In the genomic region with DNA sequence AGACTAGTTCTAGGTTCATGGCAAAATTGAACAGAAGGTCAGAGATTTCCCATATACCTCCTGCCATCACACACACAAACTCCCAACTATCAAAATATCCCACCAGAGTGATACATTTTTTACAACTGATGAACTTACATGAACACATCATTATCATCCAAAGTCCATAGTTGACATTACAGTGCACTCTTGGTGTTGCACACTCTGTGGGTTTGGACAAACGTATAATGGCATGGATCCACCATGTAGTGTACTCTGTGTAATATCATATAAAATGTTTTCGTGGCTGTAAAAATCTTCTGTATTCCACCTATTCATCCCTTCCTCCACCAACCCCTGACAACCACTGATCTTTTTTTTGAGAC, we compare ENCODE assay signal across 15 cellular contexts.
"Had no signal": no experiment of that assay in that cellular context is flagged by ENCODE, and none has a peak within 500 bp of the region (broad histone marks: within the 10 kb centered on the region; RNA-seq: fewer than 3 reads in every experiment).

No MANE protein-coding gene starts in this region.

- DNase-seq: activated B cell treated with CpG ODN at 0.5 μM for 24 hours; activated CD4-positive, alpha-beta T cell treated with anti-CD3 and anti-CD28 coated beads, Interleukin-2, amount 10 ng/mL, durations not matched to agents 24 days and 14 days; activated CD8-positive, alpha-beta T cell treated with anti-CD3 and anti-CD28 coated beads, Interleukin-2, amount 10 ng/mL, durations not matched to agents 7 days and 5 days; activated naive CD4-positive, alpha-beta T cell treated with Interleukin-2 at 50 U/mL for 16 hours; activated T-cell treated with anti-CD3 and anti-CD28 coated beads, Interleukin-2, amount 50 U/mL, for 24 hours; colonic mucosa; heart left ventricle; left lung; occipital lobe; stimulated activated CD4-positive, alpha-beta T cell treated with anti-CD3 and anti-CD28 coated beads, Interleukin-12 subunit alpha, Interleukin-12 subunit beta, amount 100 ng/mL, for 4 hours; stimulated activated CD4-positive, alpha-beta T cell treated with anti-CD3 and anti-CD28 coated beads, Interleukin-1b, Interleukin-23, amount 100 ng/mL, for 48 hours; stimulated activated CD8-positive, alpha-beta memory T cell treated with anti-CD3 and anti-CD28 coated beads, Interleukin-4, amount 100 ng/mL, for 48 hours; stimulated activated naive CD4-positive, alpha-beta T cell; thyroid gland had no signal

- H3K4me1 ChIP-seq: colonic mucosa, gastroesophageal sphincter, thyroid gland had no signal

- H3K9me3 ChIP-seq: colonic mucosa, gastroesophageal sphincter, left lung, thyroid gland had no signal

- H3K4me3 ChIP-seq: colonic mucosa, gastroesophageal sphincter, heart left ventricle, left lung, thyroid gland had no signal

- H3K27me3 ChIP-seq: colonic mucosa, gastroesophageal sphincter, heart left ventricle, left lung, thyroid gland had no signal

- H3K27ac ChIP-seq: colonic mucosa, gastroesophageal sphincter, heart left ventricle, left lung, thyroid gland had no signal

- H3K36me3 ChIP-seq: colonic mucosa, gastroesophageal sphincter, heart left ventricle, left lung, thyroid gland had no signal

- ATAC-seq: activated CD8-positive, alpha-beta T cell treated with anti-CD3 and anti-CD28 coated beads, Interleukin-2, amount 10 ng/mL, durations not matched to agents 7 days and 5 days had no signal
